In genomic region chr20:59042796-59043621, GRCh38 we compare ENCODE assay signal across 8 cellular contexts. TPM values are rescaled to one million over a fixed set of nuclear protein-coding genes. Genes with fewer than 3 reads are reported as not detected.
DNase-seq lines count a peak whose midpoint lies in the region; TF ChIP-seq lines count a peak whose summit lies in the region.

No MANE protein-coding gene starts in this region.

- H2AFZ ChIP-seq in neural cell (ENCODE audit: low read depth, low read length) = no peak overlapping the region

- no peaks in the 10 kb centered on the region for H3K79me2 ChIP-seq in neural cell (replicated peaks; ENCODE audit: insufficient read depth, low read length)

- H3K36me3 Mint-ChIP-seq in stimulated activated naive CD8-positive, alpha-beta T cell treated with anti-CD3 and anti-CD28 coated beads, Interleukin-15, Interleukin-2, amounts not matched to agents 100 ng/mL and 50 ng/mL, for 24 hours (ENCODE audit: low read depth) = peaks cover 33% of the 10 kb centered on the region

- TF ChIP-seq CTCF in RWPE1 (conservative IDR thresholded peaks at IDR 0.05; ENCODE audit: low read depth) (no peak), fibroblast of the aortic adventitia (IDR thresholded peaks at IDR 0.05; ENCODE audit: insufficient read depth, low read length) (no peak), neural cell (IDR thresholded peaks at IDR 0.05; ENCODE audit: poor library complexity, severe bottlenecking) (no peak)

- H4K20me1 ChIP-seq in neural cell (ENCODE audit: insufficient read depth) = no peaks in the 10 kb centered on the region

- H3K9me2 ChIP-seq in neural cell (ENCODE audit: insufficient read depth, low read length) = no peaks in the 10 kb centered on the region

- H3K36me3 ChIP-seq in neural cell (ENCODE audit: insufficient read depth, low read length) = no peaks in the 10 kb centered on the region

- peak overlapping the region; percentile 94 for H3K27ac Mint-ChIP-seq in stimulated activated naive CD8-positive, alpha-beta T cell treated with anti-CD3 and anti-CD28 coated beads, Interleukin-15, Interleukin-2, amounts not matched to agents 100 ng/mL and 50 ng/mL, for 24 hours

- no peaks in the 10 kb centered on the region for H3K9me3 Mint-ChIP-seq in stimulated activated naive CD8-positive, alpha-beta T cell treated with anti-CD3 and anti-CD28 coated beads, Interleukin-15, Interleukin-2, amounts not matched to agents 100 ng/mL and 50 ng/mL, for 24 hours

- peak overlapping the region; percentile 58 for H3K9ac ChIP-seq in neural cell (ENCODE audit: low read length)

- H3K4me3 Mint-ChIP-seq in stimulated activated naive CD8-positive, alpha-beta T cell treated with anti-CD3 and anti-CD28 coated beads, Interleukin-15, Interleukin-2, amounts not matched to agents 100 ng/mL and 50 ng/mL, for 24 hours = peak overlapping the region; percentile 95

- peak; percentile 93 for DNase-seq in EH (ENCODE audit: low read depth)
- DNase-seq in GOT3 (lab: John Stamatoyannopoulos, UW) = peak; percentile 91
- DNase-seq in LHCN-M2 (ENCODE audit: low read depth) = peak; percentile 88
- peak; percentile 99 for DNase-seq in RWPE1 (ENCODE audit: low spot score)
- peak; percentile 94 for DNase-seq in activated T-helper 9 cell treated with anti-CD3 and anti-CD28 coated beads, Interleukin-2, amount 50 U/mL, for 16 hours (ENCODE audit: low read depth)
- DNase-seq in fibroblast of the aortic adventitia (ENCODE audit: low read depth) = peak; percentile 86

- H3K27ac ChIP-seq in RWPE1 (peak overlapping the region; percentile 72), neural cell (ENCODE audit: low read length) (peak overlapping the region; percentile 46)

- POLR2A ChIA-PET in RWPE1 (lab: Yijun Ruan, JAX; ENCODE audit: low non-redundant PET) = interaction anchor here (0.6 to 1.5 kb wide), 4 partner anchors 11 to 142 kb away, joined by 3 to 7 read pairs (median 4); partner anchors contain the start of gene ATP5F1E

- H3F3A ChIP-seq in neural cell (ENCODE audit: insufficient read depth, low read length, poor library complexity, severe bottlenecking) = no peaks in the 10 kb centered on the region

- H3K27me3 ChIP-seq in neural cell (ENCODE audit: insufficient read depth, low read depth, low read length) = no peaks in the 10 kb centered on the region

- no peaks in the 10 kb centered on the region for H3K27me3 Mint-ChIP-seq in stimulated activated naive CD8-positive, alpha-beta T cell treated with anti-CD3 and anti-CD28 coated beads, Interleukin-15, Interleukin-2, amounts not matched to agents 100 ng/mL and 50 ng/mL, for 24 hours

- H3K4me2 ChIP-seq in neural cell (ENCODE audit: low read length) = no peak overlapping the region

- CTCF ChIA-PET in RWPE1 (lab: Yijun Ruan, JAX) = interaction anchor here (0.6 to 0.8 kb wide), 2 partner anchors 139 to 387 kb away, joined by 3 read pairs; no protein-coding TSS in a partner anchor

- TF ChIP-seq RAD21 in neural cell (conservative IDR thresholded peaks at IDR 0.05) = no peak

- TF ChIP-seq EP300 in neural cell (conservative IDR thresholded peaks at IDR 0.05; ENCODE audit: poor library complexity, severe bottlenecking) = no peak

- peaks cover 71% of the 10 kb centered on the region for H3K4me1 Mint-ChIP-seq in stimulated activated naive CD8-positive, alpha-beta T cell treated with anti-CD3 and anti-CD28 coated beads, Interleukin-15, Interleukin-2, amounts not matched to agents 100 ng/mL and 50 ng/mL, for 24 hours (ENCODE audit: low read depth)

- H3K9me3 ChIP-seq in neural cell (ENCODE audit: low read length) = no peaks in the 10 kb centered on the region

- H3K4me3 ChIP-seq in fibroblast of the aortic adventitia (ENCODE audit: low read depth, low read length) (peak overlapping the region; percentile 84), neural cell (ENCODE audit: low read length) (peak overlapping the region; percentile 72)

TF ChIP-seq in neural cell, 6 proteins besides CTCF, POLR2A, EP300 and RAD21:
- TF ChIP-seq TAF1 (IDR thresholded peaks at IDR 0.05; ENCODE audit: low read depth) = no peak
- TF ChIP-seq SMC3 (conservative IDR thresholded peaks at IDR 0.05; ENCODE audit: poor library complexity) = no peak
- TF ChIP-seq MXI1 (conservative IDR thresholded peaks at IDR 0.05; ENCODE audit: poor library complexity, severe bottlenecking) = no peak
- no peak for TF ChIP-seq POLR2AphosphoS5 (IDR thresholded peaks at IDR 0.05)
- TF ChIP-seq REST (IDR thresholded peaks at IDR 0.05; ENCODE audit: borderline replicate concordance) = no peak
- TF ChIP-seq EZH2 (IDR thresholded peaks at IDR 0.05; ENCODE audit: borderline replicate concordance, insufficient read depth, low read length, poor library complexity, severe bottlenecking) = no peak

RNA-seq across cellular contexts. Expression of gene PRELID3B, which starts 0.4 kb away (rescaled TPM):
- total RNA-seq in LHCN-M2 (2014; rRNA removed) = 58.2 and 65.1 TPM in 2 replicates
- polyA plus RNA-seq in LHCN-M2 (2012) = 25.4 TPM
- 28.7 and 75.7 TPM in 2 replicates for total RNA-seq in fibroblast of the aortic adventitia (ENCODE audit: low replicate concordance)
- 38.5 and 50.5 TPM in 2 replicates for polyA plus RNA-seq in neural cell
- polyA minus RNA-seq in neural cell = 36.1 and 38.5 TPM in 2 replicates

RNA-seq across cellular contexts. Expression of gene ATP5F1E, which starts 10.9 kb away (rescaled TPM):
- total RNA-seq in LHCN-M2 (2014; rRNA removed) = 16.4 and 23.2 TPM in 2 replicates
- 135 TPM for polyA plus RNA-seq in LHCN-M2 (2012)
- 34.4 and 43.6 TPM in 2 replicates for total RNA-seq in fibroblast of the aortic adventitia (ENCODE audit: low replicate concordance)
- polyA plus RNA-seq in neural cell = 133 and 136 TPM in 2 replicates
- 37.3 and 44.1 TPM in 2 replicates for polyA minus RNA-seq in neural cell

RNA-seq across cellular contexts. Expression of gene TUBB1, which starts 23.8 kb away (rescaled TPM):
- not detected in 2 replicates for total RNA-seq in LHCN-M2 (2014; rRNA removed)
- polyA plus RNA-seq in LHCN-M2 (2012) = 0.02 TPM
- not detected in 2 replicates for total RNA-seq in fibroblast of the aortic adventitia (ENCODE audit: low replicate concordance)
- polyA plus RNA-seq in neural cell = not detected in 2 replicates
- polyA minus RNA-seq in neural cell = not detected in 2 replicates

RNA-seq across cellular contexts. Expression of gene CTSZ, which starts 36.0 kb away (rescaled TPM):
- total RNA-seq in LHCN-M2 (2014; rRNA removed) = 154 and 161 TPM in 2 replicates
- 209 TPM for polyA plus RNA-seq in LHCN-M2 (2012)
- 38.0 and 51.0 TPM in 2 replicates for total RNA-seq in fibroblast of the aortic adventitia (ENCODE audit: low replicate concordance)
- polyA plus RNA-seq in neural cell = 0.31 and 0.78 TPM in 2 replicates
- polyA minus RNA-seq in neural cell = not detected in 2 replicates

Comparison
In these comparisons a context has a peak if more than half of its experiments do, and no peak if none do; other contexts are left out.
1. Peak in every context shown above with its lines: DNase-seq, H3K4me3 ChIP-seq and H3K27ac ChIP-seq.